Comparison of ENCODE assay signal across 8 cellular contexts in the genomic region with DNA sequence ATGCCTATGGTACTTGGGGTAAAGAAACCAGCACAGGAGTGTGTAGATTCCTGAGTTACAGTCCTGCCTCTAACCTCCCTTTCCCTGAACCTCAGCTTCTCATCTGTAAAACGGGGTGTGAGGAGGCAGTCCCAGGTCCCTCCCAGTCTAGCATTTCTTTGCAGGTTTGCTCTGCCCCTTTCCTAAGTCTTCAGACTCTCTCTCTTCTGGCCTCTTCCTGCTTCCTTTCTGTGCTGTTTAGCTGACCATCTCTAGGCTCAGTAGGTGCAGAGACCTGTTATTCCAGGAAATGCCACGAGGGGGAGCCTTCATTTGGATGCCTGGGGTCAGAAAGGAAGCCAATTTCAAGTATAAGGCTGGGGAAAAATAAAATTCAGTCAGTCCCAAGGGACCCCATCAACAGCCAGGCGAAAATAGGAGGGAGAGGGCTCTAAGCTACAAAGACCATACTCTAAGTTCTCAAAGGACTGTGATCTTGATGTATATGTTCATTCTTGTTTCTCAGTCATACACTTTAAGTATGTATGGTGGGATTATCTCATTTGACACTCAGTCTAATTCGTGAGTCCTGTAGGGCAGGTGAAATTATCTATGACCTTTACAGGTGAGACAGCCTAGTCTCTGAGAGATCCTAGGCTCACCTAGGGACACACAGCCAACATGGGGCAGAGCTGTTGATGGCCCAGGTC.
DNase-seq lines count a peak whose midpoint lies in the region; ATAC-seq and TF ChIP-seq lines count a peak whose summit lies in the region.

No MANE protein-coding gene starts in this region.

- no peaks in the 10 kb centered on the region for H3K36me3 ChIP-seq in SU-DHL-6 (ENCODE audit: low read length)
- no peaks in the 10 kb centered on the region for H3K36me3 ChIP-seq in cardiac muscle cell

- peaks cover 5% of the 10 kb centered on the region for H3K4me1 ChIP-seq in cardiac muscle cell (ENCODE audit: low read depth)

- no peak overlapping the region for H2AFZ ChIP-seq in SU-DHL-6 (ENCODE audit: low read depth, low read length, severe bottlenecking)

- TF ChIP-seq CTCF in GM12874 (IDR thresholded peaks at IDR 0.05; ENCODE audit: insufficient read depth, low read depth, low read length) (peak; percentile 78), SU-DHL-6 (IDR thresholded peaks at IDR 0.05; ENCODE audit: insufficient read depth, low read length, poor library complexity, severe bottlenecking) (peak; percentile 99), cardiac muscle cell (IDR thresholded peaks at IDR 0.05; ENCODE audit: low read depth, low read length) (peak; percentile 90)

- H3K9me3 Mint-ChIP-seq in activated naive CD8-positive, alpha-beta T cell treated with anti-CD3 and anti-CD28 coated beads for 36 hours = peaks cover under 1% of the 10 kb centered on the region

- H3K27me3 ChIP-seq in SU-DHL-6 (ENCODE audit: low read length) (no peaks in the 10 kb centered on the region), cardiac muscle cell (peaks cover 64% of the 10 kb centered on the region)

- H3K9ac ChIP-seq in SU-DHL-6 (ENCODE audit: low read length) = no peak overlapping the region

- H3K4me1 Mint-ChIP-seq in activated naive CD8-positive, alpha-beta T cell treated with anti-CD3 and anti-CD28 coated beads for 36 hours = peaks cover 14% of the 10 kb centered on the region

- 0 out of 2 replicates have a peak, but pooled peaks cover 3% of the 10 kb centered on the region for H3K9me3 ChIP-seq in SU-DHL-6 (ENCODE audit: insufficient read depth, low read length)
- no peaks in the 10 kb centered on the region for H3K9me3 ChIP-seq in cardiac muscle cell (ENCODE audit: low read depth)

- no peaks in the 10 kb centered on the region for H3K79me2 ChIP-seq in SU-DHL-6 (ENCODE audit: insufficient read depth, low read length)

- H3K4me3 Mint-ChIP-seq in activated naive CD8-positive, alpha-beta T cell treated with anti-CD3 and anti-CD28 coated beads for 36 hours = no peak overlapping the region

- no peak overlapping the region for H3K27ac Mint-ChIP-seq in activated naive CD8-positive, alpha-beta T cell treated with anti-CD3 and anti-CD28 coated beads for 36 hours

- H3K4me2 ChIP-seq in SU-DHL-6 (ENCODE audit: low read depth, low read length, poor library complexity, severe bottlenecking) = no peak overlapping the region

- peak; percentile 36 for DNase-seq in NCI-H1048 (lab: John Stamatoyannopoulos, UW)
- DNase-seq in activated naive CD8-positive, alpha-beta T cell treated with anti-CD3 and anti-CD28 coated beads for 36 hours = peak; percentile 67
- DNase-seq in cardiac muscle cell (ENCODE audit: low read depth in 1 of 2, low spot score in 1 of 2) = peak; percentile 83 to 89
- DNase-seq in putamen (ENCODE audit: low spot score) = peak; percentile 69
- no peak for DNase-seq in cerebellar nuclear complex (lab: John Stamatoyannopoulos, UW)

- no peaks in the 10 kb centered on the region for H4K20me1 ChIP-seq in SU-DHL-6 (ENCODE audit: low read depth, low read length)

- no peaks in the 10 kb centered on the region for H3F3A ChIP-seq in SU-DHL-6 (ENCODE audit: insufficient read depth)

- H3K9me2 ChIP-seq in SU-DHL-6 (replicated peaks; ENCODE audit: insufficient read depth, low read length) = no peaks in the 10 kb centered on the region

- peaks cover 27% of the 10 kb centered on the region for H3K27me3 Mint-ChIP-seq in activated naive CD8-positive, alpha-beta T cell treated with anti-CD3 and anti-CD28 coated beads for 36 hours

- H3K27ac ChIP-seq in SU-DHL-6 (ENCODE audit: low read depth, low read length) (no peak overlapping the region), cardiac muscle cell (no peak overlapping the region)

- no peaks in the 10 kb centered on the region for H3K36me3 Mint-ChIP-seq in activated naive CD8-positive, alpha-beta T cell treated with anti-CD3 and anti-CD28 coated beads for 36 hours

- H3K4me3 ChIP-seq in SU-DHL-6 (ENCODE audit: insufficient read depth, low read length, poor library complexity, severe bottlenecking) (no peak overlapping the region), cardiac muscle cell (no peak overlapping the region)

- ATAC-seq in HG03439 (IDR thresholded peaks at IDR 0.05; ENCODE audit: unreplicated experiment) = no peak

Comparison
In these comparisons a context has a peak if more than half of its experiments do, and no peak if none do; other contexts are left out.
1. DNase-seq: peak in NCI-H1048 (single experiment), activated naive CD8-positive, alpha-beta T cell treated with anti-CD3 and anti-CD28 coated beads for 36 hours (single experiment), cardiac muscle cell (2 of 2) and putamen (single experiment); none in cerebellar nuclear complex (0 of 2).
2. Peak in every context shown above with its lines, with median percentiles within 50 percentile points of each other: CTCF ChIP-seq.